In the genomic region with DNA sequence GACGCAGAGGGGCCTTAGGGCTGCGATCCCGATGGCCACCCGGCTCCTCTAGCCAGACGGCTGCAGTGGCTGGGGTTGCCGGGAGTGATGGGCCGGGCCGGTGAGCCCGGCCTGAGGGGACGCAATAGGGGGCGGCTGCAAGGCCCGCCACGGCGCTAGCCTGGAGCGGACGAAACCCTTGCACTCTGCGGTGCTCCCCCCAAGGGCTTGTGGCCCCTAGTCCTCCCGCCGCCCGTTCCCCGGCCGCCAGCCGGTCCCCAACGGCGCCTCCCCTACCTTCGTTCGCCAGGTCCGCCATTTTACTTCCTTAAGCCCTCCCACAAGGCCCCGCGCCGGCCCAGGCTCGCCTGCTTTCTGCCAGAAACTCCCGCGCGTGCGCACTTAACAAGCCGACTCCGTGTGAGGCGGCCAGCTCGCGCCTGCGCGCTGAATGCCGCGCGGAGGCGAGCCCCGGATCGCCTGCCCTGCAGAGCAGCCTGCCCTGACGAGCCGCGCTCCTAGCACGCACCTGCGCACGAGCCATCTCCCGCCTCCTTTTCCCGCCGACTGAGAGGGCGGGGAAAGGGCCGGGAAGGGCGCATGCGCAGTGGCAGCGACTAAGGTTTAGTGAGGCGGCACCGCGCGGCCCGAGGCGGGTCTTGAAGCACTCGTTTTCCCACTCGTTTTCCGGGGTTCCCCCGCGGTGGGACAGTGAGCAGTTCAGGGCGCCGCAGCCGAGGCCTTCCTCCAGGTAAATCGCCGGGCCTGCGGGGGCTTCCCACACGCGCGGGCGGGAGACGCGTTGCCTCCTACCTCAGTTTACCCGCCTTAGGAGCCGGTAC, we compare ENCODE assay signal across 8 cellular contexts. TPM values are rescaled to one million over a fixed set of nuclear protein-coding genes. Genes with fewer than 3 reads are reported as not detected.
DNase-seq lines count a peak whose midpoint lies in the region; ATAC-seq, FAIRE-seq and TF ChIP-seq lines count a peak whose summit lies in the region.

A gene with protein sequence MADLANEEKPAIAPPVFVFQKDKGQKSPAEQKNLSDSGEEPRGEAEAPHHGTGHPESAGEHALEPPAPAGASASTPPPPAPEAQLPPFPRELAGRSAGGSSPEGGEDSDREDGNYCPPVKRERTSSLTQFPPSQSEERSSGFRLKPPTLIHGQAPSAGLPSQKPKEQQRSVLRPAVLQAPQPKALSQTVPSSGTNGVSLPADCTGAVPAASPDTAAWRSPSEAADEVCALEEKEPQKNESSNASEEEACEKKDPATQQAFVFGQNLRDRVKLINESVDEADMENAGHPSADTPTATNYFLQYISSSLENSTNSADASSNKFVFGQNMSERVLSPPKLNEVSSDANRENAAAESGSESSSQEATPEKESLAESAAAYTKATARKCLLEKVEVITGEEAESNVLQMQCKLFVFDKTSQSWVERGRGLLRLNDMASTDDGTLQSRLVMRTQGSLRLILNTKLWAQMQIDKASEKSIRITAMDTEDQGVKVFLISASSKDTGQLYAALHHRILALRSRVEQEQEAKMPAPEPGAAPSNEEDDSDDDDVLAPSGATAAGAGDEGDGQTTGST (minus strand): TSS at position 356 of the 821 bp plus-strand sequence. CDS start 58 bp downstream, at position 298.

- H3K4me1 ChIP-seq in OCI-LY3 (ENCODE audit: low read length): peaks cover 51% of the 10 kb centered on the region
- peaks cover 17% of the 10 kb centered on the region for H3K4me1 ChIP-seq in endothelial cell of umbilical vein (ENCODE audit: control insufficient read depth, extremely low read depth, insufficient read depth, low read length)

- H3K4me2 ChIP-seq in OCI-LY3 (ENCODE audit: low read length): peak within 1 kb of the TSS; percentile 100
- H3K4me2 ChIP-seq in endothelial cell of umbilical vein (ENCODE audit: insufficient read depth, low read length): peak within 1 kb of the TSS; percentile 67

- POLR2A ChIA-PET in endothelial cell of umbilical vein (lab: Charles Lee): interaction anchor here (0.6 kb wide), 1 partner anchor 10 kb away, joined by 3 read pairs; no protein-coding TSS in a partner anchor

- TF ChIP-seq POLR2A in endothelial cell of umbilical vein (IDR thresholded peaks at IDR 0.05; ENCODE audit: low read depth, low read length): peak; percentile 66

- peaks cover 39% of the 10 kb centered on the region for H3K36me3 ChIP-seq in OCI-LY3 (replicated peaks; ENCODE audit: low read depth, low read length)
- H3K36me3 ChIP-seq in endothelial cell of umbilical vein (ENCODE audit: control insufficient read depth in 2 of 2, extremely low read depth in 1 of 2, insufficient read depth in 2 of 2, low read length in 2 of 2): no peaks in the 10 kb centered on the region

- no peaks in the 10 kb centered on the region for H3K9me1 ChIP-seq in endothelial cell of umbilical vein (replicated peaks; ENCODE audit: control insufficient read depth, extremely low read depth, insufficient read depth, low read length)

- H3K27ac ChIP-seq in OCI-LY3 (ENCODE audit: low read length) (peak within 1 kb of the TSS; percentile 75), endothelial cell of umbilical vein (ENCODE audit: insufficient read depth, low read depth, low read length) (peak within 1 kb of the TSS; percentile 71)

- peak within 1 kb of the TSS; percentile 96 for H3K9ac ChIP-seq in OCI-LY3 (ENCODE audit: low read length)
- H3K9ac ChIP-seq in endothelial cell of umbilical vein (replicated peaks; ENCODE audit: extremely low read depth, insufficient read depth, low read length): peak within 1 kb of the TSS; percentile 88

- TF ChIP-seq CTCF in OCI-LY3 (IDR thresholded peaks at IDR 0.05; ENCODE audit: low read depth, low read length) (no peak), endothelial cell of umbilical vein (IDR thresholded peaks at IDR 0.05; ENCODE audit: extremely low read depth in 1 of 2, insufficient read depth in 1 of 2, low read depth in 1 of 2, low read length in 2 of 2) (no peak)

- no TSS peak for BruUV-seq in endothelial cell of umbilical vein (replicated peaks; lab: Mats Ljungman, UMichigan)

- ATAC-seq in GM21515 (IDR thresholded peaks at IDR 0.05; ENCODE audit: unreplicated experiment): peak; percentile 83

- peak within 1 kb of the TSS; percentile 45; the same call in 1 of the 2 replicates for H2AFZ ChIP-seq in OCI-LY3 (ENCODE audit: low read depth, low read length)
- peak within 1 kb of the TSS; percentile 84 for H2AFZ ChIP-seq in endothelial cell of umbilical vein (ENCODE audit: low read depth, low read length)

- peak; percentile 96 for FAIRE-seq in endothelial cell of umbilical vein (lab: Jason Lieb, UNC)

- H3K79me2 ChIP-seq in OCI-LY3 (ENCODE audit: low read length) (peaks cover 78% of the 10 kb centered on the region), endothelial cell of umbilical vein (ENCODE audit: control insufficient read depth, insufficient read depth, low read length) (peaks cover 56% of the 10 kb centered on the region)

- H3K27me3 ChIP-seq in OCI-LY3 (ENCODE audit: low read depth, low read length) (no peaks in the 10 kb centered on the region), endothelial cell of umbilical vein (ENCODE audit: control insufficient read depth in 2 of 2, insufficient read depth in 2 of 2, low read length in 2 of 2) (no peaks in the 10 kb centered on the region)

- CTCF ChIA-PET in endothelial cell of umbilical vein (lab: Charles Lee): interaction anchor here (1.6 to 4.9 kb wide), 4 partner anchors 9 to 174 kb away, joined by 4 to 53 read pairs (median 20); partner anchors contain the start of gene NRTN

- peaks cover 23% of the 10 kb centered on the region for H4K20me1 ChIP-seq in OCI-LY3 (ENCODE audit: insufficient read depth, low read length)
- no peaks in the 10 kb centered on the region for H4K20me1 ChIP-seq in endothelial cell of umbilical vein (replicated peaks; ENCODE audit: control insufficient read depth, extremely low read depth, insufficient read depth, low read length)

- no peaks in the 10 kb centered on the region for H3K9me3 ChIP-seq in OCI-LY3 (ENCODE audit: insufficient read depth, low read length)
- H3K9me3 ChIP-seq in endothelial cell of umbilical vein (replicated peaks; ENCODE audit: control insufficient read depth, insufficient read depth, low read length): no peaks in the 10 kb centered on the region

- dilution Hi-C loops in endothelial cell of umbilical vein (cut with MboI; ENCODE audit: extremely low pct_ligation_motif_present, low sequenced_read_pairs): no loop called here

- intact Hi-C loops in endothelial cell of umbilical vein (cut with micrococcal nuclease): loop anchor here (1.0 to 5.0 kb wide), 2 partner anchors 74 to 124 kb away; partner anchors contain the start of gene VMAC

- H3K4me3 ChIP-seq in OCI-LY3 (ENCODE audit: low read length) (peak within 1 kb of the TSS; percentile 98), endothelial cell of umbilical vein (replicated peaks in 1 of 3; ENCODE audit: insufficient read depth in 1 of 3, low read depth in 1 of 3, low read length in 3 of 3) (peak within 1 kb of the TSS; percentile 47 to 93 (median 91))

- peak; percentile 100 for DNase-seq in D341Med (ENCODE audit: low spot score)
- peak; percentile 94 for DNase-seq in HuH-7 (ENCODE audit: low spot score)
- peak; percentile 98 for DNase-seq in activated T-cell treated with anti-CD3 and anti-CD28 coated beads for 1 hour (ENCODE audit: low read depth)
- peak; percentile 99 for DNase-seq in endothelial cell of umbilical vein (ENCODE audit: low read depth, low spot score)
- peak; percentile 99 for DNase-seq in middle frontal gyrus (ENCODE audit: extremely low spot score, low spot score)
- peak; percentile 96 to 99 for DNase-seq in stimulated activated CD8-positive, alpha-beta memory T cell treated with anti-CD3 and anti-CD28 coated beads, Interleukin-2, amount 100 ng/mL, for 48 hours (ENCODE audit: low read depth in 2 of 2)

TF ChIP-seq in endothelial cell of umbilical vein, 7 proteins besides CTCF, POLR2A, EP300 and RAD21:
- TF ChIP-seq MYC (IDR thresholded peaks at IDR 0.05; ENCODE audit: low read depth, low read length) (no peak), POLR2AphosphoS5 (IDR thresholded peaks at IDR 0.05; ENCODE audit: insufficient read depth, low read depth, low read length) (peak; percentile 82), JUN (IDR thresholded peaks at IDR 0.05; ENCODE audit: borderline replicate concordance, insufficient read depth, insufficient read length, low read depth) (no peak), EZH2 (IDR thresholded peaks at IDR 0.05; ENCODE audit: borderline replicate concordance, low read depth, low read length, severe bottlenecking) (no peak), FOS (IDR thresholded peaks at IDR 0.05; ENCODE audit: borderline replicate concordance, insufficient read depth, low read length) (no peak), GATA2 (IDR thresholded peaks at IDR 0.05; ENCODE audit: insufficient read depth, insufficient read length, low read depth, low read length) (no peak)
- TF ChIP-seq, protein P1, sequence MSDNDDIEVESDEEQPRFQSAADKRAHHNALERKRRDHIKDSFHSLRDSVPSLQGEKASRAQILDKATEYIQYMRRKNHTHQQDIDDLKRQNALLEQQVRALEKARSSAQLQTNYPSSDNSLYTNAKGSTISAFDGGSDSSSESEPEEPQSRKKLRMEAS (IDR thresholded peaks at IDR 0.05; ENCODE audit: insufficient read depth, insufficient read length): peak; percentile 60

RNA-seq across cellular contexts. Expression of the gene that starts here (rescaled TPM):
- total RNA-seq in endothelial cell of umbilical vein: 72.3 and 87.8 TPM in 2 replicates
- polyA plus RNA-seq in endothelial cell of umbilical vein: 85.3 and 102 TPM in 2 replicates
- 54.0 and 75.8 TPM in 2 replicates for polyA plus RNA-seq in endothelial cell of umbilical vein (2011; cell fraction: cytosol; rRNA removed)
- 90.5 and 108 TPM in 2 replicates for polyA plus RNA-seq in endothelial cell of umbilical vein (2011; cell fraction: nucleus; rRNA removed)
- polyA plus RNA-seq in endothelial cell of umbilical vein (2012): 49.6 and 51.8 TPM in 2 replicates
- 57.1 and 60.4 TPM in 2 replicates for polyA minus RNA-seq in endothelial cell of umbilical vein
- polyA minus RNA-seq in endothelial cell of umbilical vein (2011; cell fraction: cytosol; rRNA and poly(A)+ RNA removed): 35.1 TPM
- 35.5 and 40.5 TPM in 2 replicates for polyA minus RNA-seq in endothelial cell of umbilical vein (2011; cell fraction: nucleus; rRNA and poly(A)+ RNA removed)

Comparison
In these comparisons a context has a peak if more than half of its experiments do, and no peak if none do; other contexts are left out.
1. Peak in every context shown above with its lines: DNase-seq, ATAC-seq, H3K4me3 ChIP-seq and H3K27ac ChIP-seq.